Comparison of ENCODE assay signal across 9 cellular contexts in genomic region chr20:37407573-37408002, GRCh38.
DNase-seq lines count a peak whose midpoint lies in the region; ATAC-seq and TF ChIP-seq lines count a peak whose summit lies in the region.
"Had no signal": no experiment of that assay in that cellular context is flagged by ENCODE, and none has a peak within 500 bp of the region (broad histone marks: within the 10 kb centered on the region; RNA-seq: fewer than 3 reads in every experiment).

No MANE protein-coding gene starts in this region.

- peaks cover 16% of the 10 kb centered on the region for H3K4me1 Mint-ChIP-seq in T-helper 1 cell treated with Interleukin-12 subunit alpha and Interleukin-12 subunit beta and Interleukin-4 antibody, amounts not matched to agents 30 μg/mL and 1 μg/mL, for 36 hours (ENCODE audit: low read depth)

- H3K27me3 Mint-ChIP-seq in T-helper 1 cell treated with Interleukin-12 subunit alpha and Interleukin-12 subunit beta and Interleukin-4 antibody, amounts not matched to agents 30 μg/mL and 1 μg/mL, for 36 hours (ENCODE audit: low read depth): peaks cover 29% of the 10 kb centered on the region

- H3K36me3 Mint-ChIP-seq in T-helper 1 cell treated with Interleukin-12 subunit alpha and Interleukin-12 subunit beta and Interleukin-4 antibody, amounts not matched to agents 30 μg/mL and 1 μg/mL, for 36 hours (ENCODE audit: low read depth): no peaks in the 10 kb centered on the region

- H3K4me3 ChIP-seq in fibroblast of the aortic adventitia (ENCODE audit: low read depth, low read length): no peak overlapping the region

- DNase-seq in T-helper 1 cell (no peak), fibroblast of the aortic adventitia (ENCODE audit: low read depth) (peak; percentile 38), posterior cingulate gyrus (peak in 8 of 10 donors; percentile 44 to 91 (median 60)), SKM-1 (lab: John Stamatoyannopoulos, UW; ENCODE audit: unreplicated experiment) (no peak), SK-N-DZ (ENCODE audit: low spot score) (no peak)
- DNase-seq: stimulated activated CD4-positive, alpha-beta T cell treated with anti-CD3 and anti-CD28 coated beads, Interleukin-4, amount 100 ng/mL, for 1 hour had no signal

- no peak for ATAC-seq in SK-N-SH treated with all-trans-retinoic acid at 6 μM for 48 hours
- no peak for ATAC-seq in GM18867 (IDR thresholded peaks at IDR 0.05; ENCODE audit: unreplicated experiment)

- H3K9me3 Mint-ChIP-seq in T-helper 1 cell treated with Interleukin-12 subunit alpha and Interleukin-12 subunit beta and Interleukin-4 antibody, amounts not matched to agents 30 μg/mL and 1 μg/mL, for 36 hours: no peaks in the 10 kb centered on the region

- no peak for TF ChIP-seq CTCF in fibroblast of the aortic adventitia (IDR thresholded peaks at IDR 0.05; ENCODE audit: insufficient read depth, low read length)

- intact Hi-C loops in posterior cingulate gyrus (cut with DNase I): loop anchor here (5.0 kb wide), 1 partner anchor 115 kb away; the partner anchor contains the start of gene NNAT

- peak overlapping the region; percentile 36 for H3K4me3 Mint-ChIP-seq in T-helper 1 cell treated with Interleukin-12 subunit alpha and Interleukin-12 subunit beta and Interleukin-4 antibody, amounts not matched to agents 30 μg/mL and 1 μg/mL, for 36 hours

- peak overlapping the region; percentile 3 for H3K27ac Mint-ChIP-seq in T-helper 1 cell treated with Interleukin-12 subunit alpha and Interleukin-12 subunit beta and Interleukin-4 antibody, amounts not matched to agents 30 μg/mL and 1 μg/mL, for 36 hours

TF ChIP-seq in SK-N-SH treated with all-trans-retinoic acid at 6 μM for 48 hours, 23 proteins besides CTCF, POLR2A, EP300 and RAD21:
- TF ChIP-seq ZFP3 (CRISPR knock-in tag; IDR thresholded peaks at IDR 0.05): peak; percentile 98
- TF ChIP-seq OSR1 (CRISPR knock-in tag; IDR thresholded peaks at IDR 0.05): no peak
- TF ChIP-seq TOX (CRISPR knock-in tag; IDR thresholded peaks at IDR 0.05; ENCODE audit: borderline replicate concordance): no peak
- TF ChIP-seq ZNF70 (CRISPR knock-in tag; IDR thresholded peaks at IDR 0.05): no peak

Comparison
In these comparisons a context has a peak if more than half of its experiments do, and no peak if none do; other contexts are left out.
1. DNase-seq: peak in fibroblast of the aortic adventitia (single experiment) and posterior cingulate gyrus (8 of 10); none in T-helper 1 cell (0 of 5), SKM-1 (single experiment) and SK-N-DZ (single experiment).